Comparison of ENCODE assay signal across 32 cellular contexts in the genomic region with DNA sequence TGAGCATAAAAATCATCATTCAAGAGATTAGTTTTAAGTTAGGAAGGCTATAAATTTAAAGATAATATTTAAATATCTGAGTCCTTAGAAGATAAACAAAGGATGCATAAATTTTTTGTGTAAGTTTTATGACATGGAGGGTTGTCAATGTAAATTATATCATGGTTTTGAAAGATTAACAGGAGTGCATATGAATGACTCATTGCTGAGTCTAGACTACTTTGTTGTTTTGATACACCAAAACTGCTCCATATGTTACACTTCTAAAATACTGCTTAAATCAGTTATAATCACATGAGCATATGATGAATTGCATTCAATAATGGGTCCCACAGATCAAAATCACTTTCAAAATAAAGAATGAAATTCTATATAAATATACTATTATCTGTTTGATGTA.
DNase-seq lines count a peak whose midpoint lies in the region; ATAC-seq and TF ChIP-seq lines count a peak whose summit lies in the region.
"Had no signal": no experiment of that assay in that cellular context is flagged by ENCODE, and none has a peak within 500 bp of the region (broad histone marks: within the 10 kb centered on the region; RNA-seq: fewer than 3 reads in every experiment).

No MANE protein-coding gene starts in this region.

- H3K27me3 ChIP-seq in adipocyte (replicated peaks; ENCODE audit: control insufficient read depth, insufficient read depth, low read length) (no peaks in the 10 kb centered on the region), psoas muscle (ENCODE audit: insufficient read depth in 3 of 3, low read length in 2 of 3) (no peaks in the 10 kb centered on the region)
- H3K27me3 ChIP-seq: adrenal gland, brain microvascular endothelial cell, heart right ventricle, neutrophil had no signal

- H3K4me1 Mint-ChIP-seq in activated T-helper 2 cell treated with anti-CD3 and anti-CD28 coated beads, Interferon-gamma antibody, Interleukin-2, Interleukin-4, amounts not matched to agents 10 μg/mL and 5 μg/mL and 100 μg/mL, durations not matched to agents 14 hours and 24 hours and 36 hours (ENCODE audit: low read depth) = no peaks in the 10 kb centered on the region
- H3K4me1 Mint-ChIP-seq: naive B cell; stimulated activated naive B cell treated with anti-CD40 and anti-IgM and Interleukin-4, amounts not matched to agents 10 μg/mL and 1 μg/mL and 100 μg/mL, for 72 hours had no signal

- H3K9me3 ChIP-seq in adipocyte (ENCODE audit: control insufficient read depth, low read length) (no peaks in the 10 kb centered on the region), psoas muscle (no peaks in the 10 kb centered on the region)
- H3K9me3 ChIP-seq: adrenal gland, Caco-2, HAP-1, neutrophil had no signal

- no peak overlapping the region for H3K4me3 Mint-ChIP-seq in activated T-helper 2 cell treated with anti-CD3 and anti-CD28 coated beads, Interferon-gamma antibody, Interleukin-2, Interleukin-4, amounts not matched to agents 10 μg/mL and 5 μg/mL and 100 μg/mL, durations not matched to agents 14 hours and 24 hours and 36 hours (ENCODE audit: low read depth)
- H3K4me3 Mint-ChIP-seq: activated CD4-positive, alpha-beta memory T cell treated with anti-CD3 and anti-CD28 coated beads for 36 hours; activated T-cell treated with anti-CD3 and anti-CD28 coated beads, Interleukin-2, amount 50 U/mL, for 72 hours; mesothelial cell of epicardium; naive B cell; stimulated activated naive B cell treated with anti-CD40 and anti-IgM and Interleukin-4, amounts not matched to agents 10 μg/mL and 1 μg/mL and 100 μg/mL, for 72 hours; type B pancreatic cell had no signal

- no peaks in the 10 kb centered on the region for H3K27me3 Mint-ChIP-seq in activated T-helper 2 cell treated with anti-CD3 and anti-CD28 coated beads, Interferon-gamma antibody, Interleukin-2, Interleukin-4, amounts not matched to agents 10 μg/mL and 5 μg/mL and 100 μg/mL, durations not matched to agents 14 hours and 24 hours and 36 hours (ENCODE audit: low read depth)
- H3K27me3 Mint-ChIP-seq: activated CD4-positive, alpha-beta memory T cell treated with anti-CD3 and anti-CD28 coated beads for 36 hours; naive B cell; type B pancreatic cell had no signal

- H3K9me3 Mint-ChIP-seq in activated T-helper 2 cell treated with anti-CD3 and anti-CD28 coated beads, Interferon-gamma antibody, Interleukin-2, Interleukin-4, amounts not matched to agents 10 μg/mL and 5 μg/mL and 100 μg/mL, durations not matched to agents 14 hours and 24 hours and 36 hours = no peaks in the 10 kb centered on the region
- H3K9me3 Mint-ChIP-seq: activated CD4-positive, alpha-beta memory T cell treated with anti-CD3 and anti-CD28 coated beads for 36 hours; type B pancreatic cell had no signal

- H3K4me1 ChIP-seq in adipocyte (ENCODE audit: control insufficient read depth, insufficient read depth, low read length) = no peaks in the 10 kb centered on the region
- no peaks in the 10 kb centered on the region for H3K4me1 ChIP-seq in psoas muscle
- H3K4me1 ChIP-seq: adrenal gland, Caco-2, heart right ventricle had no signal

- no peak for ATAC-seq in psoas muscle
- ATAC-seq: activated T-cell treated with anti-CD3 and anti-CD28 coated beads, Interleukin-2, amount 50 U/mL, for 72 hours; heart right ventricle; Right ventricle myocardium inferior; stimulated activated naive B cell treated with anti-CD40 and anti-IgM and Interleukin-4, amounts not matched to agents 10 μg/mL and 1 μg/mL and 100 μg/mL, for 72 hours had no signal

- intact Hi-C loops in activated T-helper 2 cell treated with anti-CD3 and anti-CD28 coated beads, Interferon-gamma antibody, Interleukin-2, Interleukin-4, amounts not matched to agents 10 μg/mL and 5 μg/mL and 100 μg/mL, durations not matched to agents 14 hours and 24 hours and 36 hours (cut with micrococcal nuclease) = no loop called here
- intact Hi-C loops in psoas muscle (cut with DNase I) = no loop called here

- no peak overlapping the region for H3K9ac ChIP-seq in adipocyte (ENCODE audit: low read length)

- H3K36me3 Mint-ChIP-seq in activated T-helper 2 cell treated with anti-CD3 and anti-CD28 coated beads, Interferon-gamma antibody, Interleukin-2, Interleukin-4, amounts not matched to agents 10 μg/mL and 5 μg/mL and 100 μg/mL, durations not matched to agents 14 hours and 24 hours and 36 hours (ENCODE audit: low read depth) = no peaks in the 10 kb centered on the region
- H3K36me3 Mint-ChIP-seq: activated CD4-positive, alpha-beta memory T cell treated with anti-CD3 and anti-CD28 coated beads for 36 hours; naive B cell; stimulated activated naive B cell treated with anti-CD40 and anti-IgM and Interleukin-4, amounts not matched to agents 10 μg/mL and 1 μg/mL and 100 μg/mL, for 72 hours; type B pancreatic cell had no signal

- peak; percentile 11 for DNase-seq in NCI-H2171 treated with DMSO at 0.1 percent for 48 hours (lab: John Stamatoyannopoulos, UW)
- no peak for DNase-seq in NCI-H2171 (lab: John Stamatoyannopoulos, UW)
- peak; percentile 63 for DNase-seq in adipocyte (ENCODE audit: low read depth)
- DNase-seq in fibroblast of the aortic adventitia (ENCODE audit: low read depth) = peak; percentile 5
- DNase-seq in stimulated activated CD4-positive, alpha-beta T cell treated with anti-CD3 and anti-CD28 coated beads, Interleukin-2, amount 100 ng/mL, for 48 hours = no peak
- DNase-seq in cerebellar cortex (ENCODE audit: low spot score) = no peak
- no peak for DNase-seq in activated T-helper 2 cell treated with anti-CD3 and anti-CD28 coated beads, Interferon-gamma antibody, Interleukin-2, Interleukin-4, amounts not matched to agents 10 μg/mL and 5 μg/mL and 100 μg/mL, durations not matched to agents 14 hours and 24 hours and 36 hours (ENCODE audit: low spot score)
- DNase-seq in psoas muscle = no peak
- DNase-seq: 8988T; activated CD4-positive, alpha-beta memory T cell treated with anti-CD3 and anti-CD28 coated beads for 36 hours; activated CD4-positive, alpha-beta T cell treated with anti-CD3 and anti-CD28 coated beads for 1 hour; activated naive CD4-positive, alpha-beta T cell; activated T-cell treated with anti-CD3 and anti-CD28 coated beads, Interleukin-2, amount 50 U/mL, for 72 hours; adrenal gland; brain microvascular endothelial cell; Caco-2; DMS79; GDM1; heart right ventricle; kidney; naive B cell; NCI-H510A; NK-92 treated with Interleukin-12 subunit alpha and Interleukin-12 subunit beta, amount 100 ng/mL, for 24 hours; stimulated activated naive B cell treated with anti-CD40 and anti-IgM and Interleukin-4, amounts not matched to agents 10 μg/mL and 1 μg/mL and 100 μg/mL, for 72 hours; substantia nigra had no signal

- no peaks in the 10 kb centered on the region for H3K36me3 ChIP-seq in adipocyte (ENCODE audit: control insufficient read depth, insufficient read depth, low read length, severe bottlenecking)
- H3K36me3 ChIP-seq in psoas muscle (ENCODE audit: insufficient read depth in 1 of 2, low read depth in 1 of 2) = no peaks in the 10 kb centered on the region
- H3K36me3 ChIP-seq: adrenal gland, brain microvascular endothelial cell, HAP-1, heart right ventricle, neutrophil had no signal

- no peak for TF ChIP-seq CTCF in fibroblast of the aortic adventitia (IDR thresholded peaks at IDR 0.05; ENCODE audit: insufficient read depth, low read length)
- no peak for TF ChIP-seq CTCF in psoas muscle (IDR thresholded peaks at IDR 0.05)

- no peak overlapping the region for H3K27ac Mint-ChIP-seq in activated T-helper 2 cell treated with anti-CD3 and anti-CD28 coated beads, Interferon-gamma antibody, Interleukin-2, Interleukin-4, amounts not matched to agents 10 μg/mL and 5 μg/mL and 100 μg/mL, durations not matched to agents 14 hours and 24 hours and 36 hours
- H3K27ac Mint-ChIP-seq: activated CD4-positive, alpha-beta memory T cell treated with anti-CD3 and anti-CD28 coated beads for 36 hours; activated T-cell treated with anti-CD3 and anti-CD28 coated beads, Interleukin-2, amount 50 U/mL, for 72 hours; mesothelial cell of epicardium; naive B cell; stimulated activated naive B cell treated with anti-CD40 and anti-IgM and Interleukin-4, amounts not matched to agents 10 μg/mL and 1 μg/mL and 100 μg/mL, for 72 hours; type B pancreatic cell had no signal

- no peak overlapping the region for H3K27ac ChIP-seq in psoas muscle
- H3K27ac ChIP-seq: adrenal gland, brain microvascular endothelial cell, C4-2B, epithelial cell of prostate, heart right ventricle, neutrophil had no signal

- H3K4me3 ChIP-seq in adipocyte (ENCODE audit: low read length) (no peak overlapping the region), fibroblast of the aortic adventitia (ENCODE audit: low read depth, low read length) (no peak overlapping the region), psoas muscle (no peak overlapping the region)
- H3K4me3 ChIP-seq: adrenal gland, HAP-1, heart right ventricle had no signal

Comparison
In these comparisons a context has a peak if more than half of its experiments do, and no peak if none do; other contexts are left out.
1. DNase-seq: peak in NCI-H2171 treated with DMSO at 0.1 percent for 48 hours (single experiment), adipocyte (single experiment) and fibroblast of the aortic adventitia (single experiment); none in NCI-H2171 (single experiment), stimulated activated CD4-positive, alpha-beta T cell treated with anti-CD3 and anti-CD28 coated beads, Interleukin-2, amount 100 ng/mL, for 48 hours (0 of 2), cerebellar cortex (single experiment), activated T-helper 2 cell treated with anti-CD3 and anti-CD28 coated beads, Interferon-gamma antibody, Interleukin-2, Interleukin-4, amounts not matched to agents 10 μg/mL and 5 μg/mL and 100 μg/mL, durations not matched to agents 14 hours and 24 hours and 36 hours (single experiment) and psoas muscle (0 of 2).